In the genomic region with DNA sequence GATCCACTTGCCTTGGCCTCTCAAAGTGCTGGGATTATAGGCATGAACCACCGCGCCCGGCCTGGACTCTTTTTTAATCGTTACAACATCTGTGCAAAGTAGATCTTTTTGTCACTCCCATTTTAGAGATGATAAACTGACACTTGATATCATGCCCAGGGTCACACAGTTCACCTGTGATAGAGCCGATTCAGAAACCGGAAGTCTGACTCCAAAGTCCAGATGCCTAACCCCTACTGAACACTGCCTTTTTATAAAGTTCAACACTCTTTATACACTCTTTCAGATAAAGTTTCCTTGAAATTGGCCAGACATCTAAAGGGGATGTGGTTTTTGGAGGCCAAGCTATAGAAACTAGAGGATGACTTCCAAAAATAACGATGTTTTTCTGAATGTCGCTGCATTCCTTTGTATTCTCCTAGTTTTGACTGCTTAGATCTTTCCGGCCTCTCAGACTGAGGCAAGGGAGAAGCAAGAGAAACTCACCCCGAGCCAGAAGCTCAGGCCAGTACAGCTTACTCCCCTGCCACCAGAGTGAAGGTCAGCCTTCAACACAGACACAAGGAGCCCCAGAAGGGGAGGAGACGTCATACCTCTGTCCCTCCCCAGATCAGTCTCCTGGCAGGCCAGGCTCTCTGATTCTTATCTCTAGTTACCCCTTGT, we compare ENCODE assay signal across 28 cellular contexts.
A peak's percentile ranks its signal among the peaks of the same experiment; 100 is the strongest.
DNase-seq lines count a peak whose midpoint lies in the region; ATAC-seq and TF ChIP-seq lines count a peak whose summit lies in the region.
"Had no signal": no experiment of that assay in that cellular context is flagged by ENCODE, and none has a peak within 500 bp of the region (broad histone marks: within the 10 kb centered on the region; RNA-seq: fewer than 3 reads in every experiment).

No MANE protein-coding gene starts in this region.

- H3K36me3 ChIP-seq in adrenal gland (replicated peaks in 1 of 2) = peaks cover 0 to 98% of the 10 kb centered on the region in 2 donors
- H3K36me3 ChIP-seq in muscle layer of duodenum (ENCODE audit: control insufficient read depth in 1 of 2, insufficient read depth in 2 of 2, low read length in 2 of 2) = peaks cover 34 to 59% of the 10 kb centered on the region in 2 donors
- no peaks in the 10 kb centered on the region for H3K36me3 ChIP-seq in uterus
- H3K36me3 ChIP-seq in esophagus squamous epithelium = peaks cover 0 to 67% (median 27%) of the 10 kb centered on the region in 3 donors

- H3K9me3 ChIP-seq in adrenal gland (replicated peaks in 1 of 3) (no peaks in the 10 kb centered on the region), muscle layer of duodenum (ENCODE audit: control insufficient read depth in 1 of 2, low read length in 2 of 2) (no peaks in the 10 kb centered on the region), uterus (no peaks in the 10 kb centered on the region), esophagus squamous epithelium (no peaks in the 10 kb centered on the region)
- H3K9me3 ChIP-seq: BLaER1, heart left ventricle, lower lobe of right lung, right atrium auricular region had no signal

- H3K4me3 ChIP-seq in adrenal gland = no peak overlapping the region
- no peak overlapping the region for H3K4me3 ChIP-seq in fibroblast of pulmonary artery (replicated peaks; ENCODE audit: low read depth, low read length)
- no peak overlapping the region for H3K4me3 ChIP-seq in muscle layer of duodenum (ENCODE audit: low read depth in 1 of 2, low read length in 2 of 2)
- H3K4me3 ChIP-seq in uterus = no peak overlapping the region
- no peak overlapping the region for H3K4me3 ChIP-seq in esophagus squamous epithelium
- H3K4me3 ChIP-seq: BLaER1, heart left ventricle, lower lobe of right lung, neural progenitor cell, right atrium auricular region had no signal

- no peak for TF ChIP-seq POLR2A in adrenal gland (IDR thresholded peaks at IDR 0.05)
- no peak for TF ChIP-seq POLR2A in uterus (IDR thresholded peaks at IDR 0.05)
- no peak for TF ChIP-seq POLR2A in esophagus squamous epithelium (IDR thresholded peaks at IDR 0.05)

- 35 to 50% (median 40%) methylated on average over 11 of the region's 11 CpGs for WGBS in adrenal gland, 4 donors
- WGBS in esophagus squamous epithelium, 2 donors = 74 to 86% methylated on average over 11 of the region's 11 CpGs

- no peak for ATAC-seq in GM19324 (IDR thresholded peaks at IDR 0.05; ENCODE audit: low FRiP score, unreplicated experiment)
- ATAC-seq: activated CD8-positive, alpha-beta T cell treated with anti-CD3 and anti-CD28 coated beads for 36 hours; activated T-helper 17 cell treated with anti-CD3 and anti-CD28 coated beads, Interleukin-2, amount 50 U/mL, for 72 hours; lower lobe of right lung; stimulated activated naive CD8-positive, alpha-beta T cell treated with anti-CD3 and anti-CD28 coated beads, Interleukin-15, amount 100 ng/mL, for 72 hours had no signal

- intact Hi-C loops in adrenal gland (cut with DNase I) = no loop called here
- intact Hi-C loops in uterus (cut with DNase I; ENCODE audit: low total_unique reads) = no loop called here
- intact Hi-C loops in esophagus squamous epithelium (cut with DNase I) = loop anchor here (10.0 kb wide), 1 partner anchor 59 kb away; a partner anchor contains a TSS

- DNase-seq in adrenal gland = peak in 6 of 7 donors; percentile 51 to 77 (median 69)
- DNase-seq in fibroblast of pulmonary artery (ENCODE audit: low read depth) = peak; percentile 50
- no peak for DNase-seq in uterus
- no peak for DNase-seq in esophagus squamous epithelium (lab: John Stamatoyannopoulos, UW)
- DNase-seq in SW 1271 (lab: John Stamatoyannopoulos, UW) = no peak
- DNase-seq: activated CD8-positive, alpha-beta T cell treated with anti-CD3 and anti-CD28 coated beads for 36 hours; activated naive CD4-positive, alpha-beta T cell treated with anti-CD3 and anti-CD28 coated beads, Interleukin-2, amount 50 U/mL, for 16 hours; amniotic stem cell; cortex of kidney; effector memory CD4-positive, alpha-beta T cell; foreskin fibroblast; heart left ventricle; lower lobe of right lung; NCI-H1436 treated with DMSO at 0.1 percent for 48 hours; NCI-H2107; NCI-H345; NCI-H69; Right ventricle myocardium superior; stimulated activated CD8-positive, alpha-beta memory T cell treated with anti-CD3 and anti-CD28 coated beads, Interleukin-4, amount 100 ng/mL, for 48 hours; stimulated activated naive CD8-positive, alpha-beta T cell treated with anti-CD3 and anti-CD28 coated beads, Interleukin-15, amount 100 ng/mL, for 72 hours; T-helper 2 cell had no signal

- no peaks in the 10 kb centered on the region for H3K27me3 ChIP-seq in adrenal gland
- no peaks in the 10 kb centered on the region for H3K27me3 ChIP-seq in muscle layer of duodenum (ENCODE audit: low read depth, low read length)
- H3K27me3 ChIP-seq in uterus = no peaks in the 10 kb centered on the region
- H3K27me3 ChIP-seq in esophagus squamous epithelium = no peaks in the 10 kb centered on the region
- H3K27me3 ChIP-seq: BLaER1, heart left ventricle, neural progenitor cell, right atrium auricular region had no signal

- peak overlapping the region; percentile 14 to 59 (median 18) for H3K27ac ChIP-seq in adrenal gland
- peak overlapping the region; percentile 10 for H3K27ac ChIP-seq in muscle layer of duodenum (ENCODE audit: low read length)
- H3K27ac ChIP-seq in uterus = peak overlapping the region; percentile 33 to 67
- H3K27ac ChIP-seq in esophagus squamous epithelium = peak overlapping the region in 2 of 4 donors; percentile 3 to 34
- H3K27ac ChIP-seq: BLaER1, lower lobe of right lung, neural progenitor cell, parathyroid adenoma, right atrium auricular region had no signal

- H3K4me1 ChIP-seq in adrenal gland (replicated peaks in 1 of 2) (peaks cover 12 to 15% of the 10 kb centered on the region in 2 donors), muscle layer of duodenum (ENCODE audit: control insufficient read depth in 1 of 2, insufficient read depth in 2 of 2, low read length in 2 of 2) (peaks cover 0 to 11% of the 10 kb centered on the region in 2 donors), uterus (peaks cover 0 to 2% of the 10 kb centered on the region in 2 donors), esophagus squamous epithelium (peaks cover 16 to 37% (median 17%) of the 10 kb centered on the region in 3 donors)
- H3K4me1 ChIP-seq: BLaER1, heart left ventricle, lower lobe of right lung, neural progenitor cell, parathyroid adenoma, right atrium auricular region had no signal

- no peak for TF ChIP-seq CTCF in adrenal gland (IDR thresholded peaks at IDR 0.05)
- no peak for TF ChIP-seq CTCF in fibroblast of pulmonary artery (IDR thresholded peaks at IDR 0.05; ENCODE audit: low read length, missing control alignments)
- no peak for TF ChIP-seq CTCF in uterus (IDR thresholded peaks at IDR 0.05)
- TF ChIP-seq CTCF in esophagus squamous epithelium (IDR thresholded peaks at IDR 0.05) = no peak

Comparison
In these comparisons a context has a peak if more than half of its experiments do, and no peak if none do; other contexts are left out.
1. DNase-seq: peak in adrenal gland (6 of 7) and fibroblast of pulmonary artery (single experiment); none in uterus (0 of 2), esophagus squamous epithelium (single experiment) and SW 1271 (0 of 2).